Comparison of ENCODE assay signal across 1 cellular context in genomic region chr6:89146748-89147715, GRCh38.
TF ChIP-seq lines count a peak whose summit lies in the region.

No MANE protein-coding gene starts in this region.

TF ChIP-seq in H1, 55 proteins besides CTCF, POLR2A, EP300 and RAD21 (continued from another document):
- TF ChIP-seq CHD7 (IDR thresholded peaks at IDR 0.05; ENCODE audit: insufficient replicate concordance, low read length) (no peak), CBX5 (IDR thresholded peaks at IDR 0.05; ENCODE audit: low read depth, low read length) (no peak), MAX (IDR thresholded peaks at IDR 0.05) (peak; percentile 56; the same call in 1 of the 2 replicates), GABPA (IDR thresholded peaks at IDR 0.05; ENCODE audit: borderline replicate concordance, insufficient read depth, low read length) (no peak), FOSL1 (IDR thresholded peaks at IDR 0.05; ENCODE audit: insufficient read depth, low read depth, low read length) (no peak), ATF3 (IDR thresholded peaks at IDR 0.05; ENCODE audit: insufficient read depth, low read depth, low read length) (no peak), ASH2L (IDR thresholded peaks at IDR 0.05; ENCODE audit: low read length) (peak; percentile 59), CREB1 (IDR thresholded peaks at IDR 0.05) (no peak), USF2 (IDR thresholded peaks at IDR 0.05; ENCODE audit: low read length) (no peak), SAP30 (IDR thresholded peaks at IDR 0.05; ENCODE audit: insufficient read depth, insufficient replicate concordance, low read length) (no peak)
